1 cellular context compared by ENCODE assay signal in the genomic region with DNA sequence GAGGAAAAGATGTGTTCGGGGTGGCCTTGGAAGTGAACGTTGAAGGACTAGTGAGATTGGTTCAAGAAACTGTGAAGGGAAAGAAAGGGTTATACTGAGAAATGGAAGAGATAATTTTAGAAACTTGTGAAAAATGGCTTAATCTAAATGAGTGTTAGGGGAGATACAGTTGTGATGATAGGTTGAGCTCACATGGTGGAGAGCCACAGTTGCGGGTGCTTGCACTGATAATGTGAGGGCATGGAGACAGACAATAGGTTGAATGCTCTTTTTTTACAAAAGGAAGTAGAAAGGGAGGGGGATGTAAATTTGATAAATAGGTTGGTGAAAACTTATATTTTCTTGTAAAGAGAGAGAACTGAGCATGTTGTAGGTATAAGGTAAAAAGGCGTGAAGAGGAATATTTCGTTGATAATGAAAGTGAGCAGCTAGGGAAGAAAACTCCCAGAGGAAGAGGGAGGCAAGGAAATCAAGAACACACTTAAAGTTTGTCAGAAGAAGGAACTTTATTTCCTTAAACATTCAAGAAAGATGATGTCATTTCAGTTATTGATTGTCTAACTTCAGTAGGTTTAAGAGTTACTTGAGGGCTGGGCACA.
TF ChIP-seq lines count a peak whose summit lies in the region.

No MANE protein-coding gene starts in this region.

TF ChIP-seq in HCT116, 20 proteins besides CTCF, POLR2A, EP300 and RAD21 (continued from another document):
- TF ChIP-seq EZH2phosphoT487 (IDR thresholded peaks at IDR 0.05; ENCODE audit: borderline replicate concordance) = no peak
- peak; percentile 42; the same call in 1 of the 2 replicates for TF ChIP-seq SIN3A (IDR thresholded peaks at IDR 0.05; ENCODE audit: low read depth)
- peak; percentile 37 for TF ChIP-seq FOSL1 (IDR thresholded peaks at IDR 0.05; ENCODE audit: low read depth)
